ENCODE assay signal across 13 cellular contexts in the genomic region with DNA sequence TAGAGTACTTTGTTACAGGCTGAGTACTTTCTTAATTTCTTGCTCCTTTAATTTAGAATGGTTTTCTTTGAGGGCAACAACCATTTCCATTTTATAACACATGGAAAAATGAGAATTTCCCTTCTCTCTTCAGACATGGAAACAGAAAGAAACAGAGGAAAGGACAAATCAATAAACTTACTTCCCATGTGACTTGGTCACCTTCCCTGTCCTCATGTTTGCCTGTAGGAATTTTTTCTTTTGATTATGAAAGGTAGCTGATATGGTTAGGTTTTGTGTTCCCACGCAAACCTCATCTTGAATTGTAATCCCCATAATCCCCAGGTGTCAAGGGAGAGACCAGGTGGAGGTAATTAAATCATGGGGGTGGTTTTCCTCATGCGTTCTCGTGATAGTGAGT.
DNase-seq lines count a peak whose midpoint lies in the region; ATAC-seq and TF ChIP-seq lines count a peak whose summit lies in the region.
"Had no signal": no experiment of that assay in that cellular context is flagged by ENCODE, and none has a peak within 500 bp of the region (broad histone marks: within the 10 kb centered on the region; RNA-seq: fewer than 3 reads in every experiment).

No MANE protein-coding gene starts in this region.

- H3K4me1 ChIP-seq in SK-N-SH (ENCODE audit: control insufficient read depth in 1 of 2, insufficient read depth in 2 of 2, low read depth in 1 of 2, low read length in 1 of 2) (peaks cover 38 to 49% of the 10 kb centered on the region in 2 experiments), vagina (peaks cover 32% of the 10 kb centered on the region)
- H3K4me1 ChIP-seq: Peyer's patch had no signal

- H3K27ac ChIP-seq in SK-N-SH (ENCODE audit: low read depth in 2 of 2, low read length in 1 of 2) (peak overlapping the region; percentile 74 to 92), vagina (peak overlapping the region; percentile 6)

- POLR2A ChIA-PET in SK-N-SH (lab: Yijun Ruan, JAX): no interaction called here

- no peaks in the 10 kb centered on the region for H3K9me3 Mint-ChIP-seq in nephron progenitor cell
- H3K9me3 Mint-ChIP-seq: activated T-helper 1 cell treated with anti-CD3 and anti-CD28 coated beads, Interleukin-12 subunit alpha, Interleukin-12 subunit beta, Interleukin-2, Interleukin-4 antibody, amounts not matched to agents 30 ng/mL and 10 ng/mL and 1 ng/mL, durations not matched to agents 14 hours and 24 hours and 36 hours; naive thymus-derived CD4-positive, alpha-beta T cell had no signal

- no peaks in the 10 kb centered on the region for H4K20me1 ChIP-seq in SK-N-SH (ENCODE audit: insufficient read depth)

- intact Hi-C loops in vagina (cut with DNase I): no loop called here

- no peak for ATAC-seq in SK-N-SH treated with all-trans-retinoic acid at 6 μM for 48 hours
- ATAC-seq in HG03457 (IDR thresholded peaks at IDR 0.05; ENCODE audit: unreplicated experiment): no peak

- no peak for TF ChIP-seq EP300 in SK-N-SH (IDR thresholded peaks at IDR 0.05; ENCODE audit: borderline replicate concordance in 1 of 2, low read depth in 1 of 2, low read length in 1 of 2)

- no peak overlapping the region for H3K4me3 Mint-ChIP-seq in nephron progenitor cell
- H3K4me3 Mint-ChIP-seq: activated T-helper 1 cell treated with anti-CD3 and anti-CD28 coated beads, Interleukin-12 subunit alpha, Interleukin-12 subunit beta, Interleukin-2, Interleukin-4 antibody, amounts not matched to agents 30 ng/mL and 10 ng/mL and 1 ng/mL, durations not matched to agents 14 hours and 24 hours and 36 hours had no signal

- no peak for DNase-seq in SK-N-SH
- DNase-seq in epithelial cell of proximal tubule (ENCODE audit: low read depth): no peak
- no peak for DNase-seq in nephron progenitor cell
- no peak for DNase-seq in vagina (ENCODE audit: extremely low spot score in 2 of 2)
- no peak for DNase-seq in NCI-H774 (lab: John Stamatoyannopoulos, UW)
- no peak for DNase-seq in DMS 273 (lab: John Stamatoyannopoulos, UW; ENCODE audit: unreplicated experiment)
- DNase-seq: naive thymus-derived CD4-positive, alpha-beta T cell; NCI-H1048; substantia nigra had no signal

- no peaks in the 10 kb centered on the region for H3K9me3 ChIP-seq in SK-N-SH
- H3K9me3 ChIP-seq in vagina: no peaks in the 10 kb centered on the region
- H3K9me3 ChIP-seq: Peyer's patch had no signal

- peaks cover 40% of the 10 kb centered on the region for H3F3A ChIP-seq in SK-N-SH (replicated peaks; ENCODE audit: insufficient read depth)

- no peaks in the 10 kb centered on the region for H3K79me2 ChIP-seq in SK-N-SH (ENCODE audit: insufficient read depth)

- peak overlapping the region; percentile 34; the same call in 1 of the 2 replicates for H3K9ac ChIP-seq in SK-N-SH

- H3K4me3 ChIP-seq in SK-N-SH (ENCODE audit: low read depth in 2 of 2, low read length in 1 of 2) (0 out of 4 replicates have a peak overlapping the region, but pooled peaks of 1 of the 2 experiments have one; percentile 21), epithelial cell of proximal tubule (ENCODE audit: low read depth, low read length) (peak overlapping the region; percentile 39), vagina (no peak overlapping the region)

- 97% methylated on average over 3 of the region's 3 CpGs for WGBS in SK-N-SH (ENCODE audit: low lambda C conversion rate)

- H3K27me3 ChIP-seq in SK-N-SH (ENCODE audit: insufficient read depth) (no peaks in the 10 kb centered on the region), vagina (no peaks in the 10 kb centered on the region)
- H3K27me3 ChIP-seq: Peyer's patch had no signal

- no peaks in the 10 kb centered on the region for H3K36me3 Mint-ChIP-seq in nephron progenitor cell (ENCODE audit: low read depth)
- H3K36me3 Mint-ChIP-seq: naive thymus-derived CD4-positive, alpha-beta T cell had no signal

- peaks cover 19% of the 10 kb centered on the region for H3K4me1 Mint-ChIP-seq in nephron progenitor cell

- H3K27ac Mint-ChIP-seq in nephron progenitor cell: peak overlapping the region; percentile 27
- H3K27ac Mint-ChIP-seq: activated T-helper 1 cell treated with anti-CD3 and anti-CD28 coated beads, Interleukin-12 subunit alpha, Interleukin-12 subunit beta, Interleukin-2, Interleukin-4 antibody, amounts not matched to agents 30 ng/mL and 10 ng/mL and 1 ng/mL, durations not matched to agents 14 hours and 24 hours and 36 hours; naive thymus-derived CD4-positive, alpha-beta T cell had no signal

- peak overlapping the region; percentile 75 for H2AFZ ChIP-seq in SK-N-SH (ENCODE audit: low read depth)

- no peak for TF ChIP-seq RAD21 in SK-N-SH (IDR thresholded peaks at IDR 0.05; ENCODE audit: low read length)

- TF ChIP-seq POLR2A in vagina (IDR thresholded peaks at IDR 0.05): no peak

- H3K27me3 Mint-ChIP-seq in nephron progenitor cell (ENCODE audit: low read depth, poor library complexity): no peaks in the 10 kb centered on the region

- H3K36me3 ChIP-seq in SK-N-SH (replicated peaks in 1 of 2; ENCODE audit: control insufficient read depth in 1 of 2, insufficient read depth in 2 of 2, low read length in 1 of 2): no peaks in the 10 kb centered on the region
- H3K36me3 ChIP-seq in vagina: no peaks in the 10 kb centered on the region
- H3K36me3 ChIP-seq: Peyer's patch had no signal

- CTCF ChIA-PET in SK-N-SH (lab: Yijun Ruan, JAX): interaction anchor here (0.6 to 8.1 kb wide), 2 partner anchors 10 to 453 kb away, joined by 3 to 120 read pairs; no protein-coding TSS in a partner anchor

- peak overlapping the region; percentile 64 for H3K4me2 ChIP-seq in SK-N-SH

- no peaks in the 10 kb centered on the region for H3K9me2 ChIP-seq in SK-N-SH

- TF ChIP-seq CTCF in SK-N-SH (IDR thresholded peaks at IDR 0.05) (no peak), epithelial cell of proximal tubule (conservative IDR thresholded peaks at IDR 0.05; ENCODE audit: low read depth, low read length) (no peak), nephron progenitor cell (IDR thresholded peaks at IDR 0.05) (no peak), vagina (IDR thresholded peaks at IDR 0.05) (no peak)

TF ChIP-seq in SK-N-SH, 30 proteins besides CTCF, POLR2A, EP300 and RAD21:
- TF ChIP-seq, protein P1, sequence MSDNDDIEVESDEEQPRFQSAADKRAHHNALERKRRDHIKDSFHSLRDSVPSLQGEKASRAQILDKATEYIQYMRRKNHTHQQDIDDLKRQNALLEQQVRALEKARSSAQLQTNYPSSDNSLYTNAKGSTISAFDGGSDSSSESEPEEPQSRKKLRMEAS (IDR thresholded peaks at IDR 0.05; ENCODE audit: low read depth): no peak
- TF ChIP-seq TAF1 (IDR thresholded peaks at IDR 0.05; ENCODE audit: borderline replicate concordance, low read depth, low read length): no peak

TF ChIP-seq in SK-N-SH treated with all-trans-retinoic acid at 6 μM for 48 hours, 23 proteins besides CTCF, POLR2A, EP300 and RAD21 (continues in another document):
- TF ChIP-seq, protein P2, sequence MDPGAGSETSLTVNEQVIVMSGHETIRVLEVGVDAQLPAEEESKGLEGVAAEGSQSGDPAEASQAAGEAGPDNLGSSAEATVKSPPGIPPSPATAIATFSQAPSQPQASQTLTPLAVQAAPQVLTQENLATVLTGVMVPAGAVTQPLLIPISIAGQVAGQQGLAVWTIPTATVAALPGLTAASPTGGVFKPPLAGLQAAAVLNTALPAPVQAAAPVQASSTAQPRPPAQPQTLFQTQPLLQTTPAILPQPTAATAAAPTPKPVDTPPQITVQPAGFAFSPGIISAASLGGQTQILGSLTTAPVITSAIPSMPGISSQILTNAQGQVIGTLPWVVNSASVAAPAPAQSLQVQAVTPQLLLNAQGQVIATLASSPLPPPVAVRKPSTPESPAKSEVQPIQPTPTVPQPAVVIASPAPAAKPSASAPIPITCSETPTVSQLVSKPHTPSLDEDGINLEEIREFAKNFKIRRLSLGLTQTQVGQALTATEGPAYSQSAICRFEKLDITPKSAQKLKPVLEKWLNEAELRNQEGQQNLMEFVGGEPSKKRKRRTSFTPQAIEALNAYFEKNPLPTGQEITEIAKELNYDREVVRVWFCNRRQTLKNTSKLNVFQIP (CRISPR knock-in tag; IDR thresholded peaks at IDR 0.05; ENCODE audit: borderline replicate concordance, low read depth): no peak
- TF ChIP-seq ZNF8 (CRISPR knock-in tag; IDR thresholded peaks at IDR 0.05): no peak
- no peak for TF ChIP-seq ZNF565 (CRISPR knock-in tag; conservative IDR thresholded peaks at IDR 0.05; ENCODE audit: low read depth)
- TF ChIP-seq ZFP30 (CRISPR knock-in tag; IDR thresholded peaks at IDR 0.05): no peak
- no peak for TF ChIP-seq PPARA (CRISPR knock-in tag; IDR thresholded peaks at IDR 0.05; ENCODE audit: borderline replicate concordance)
- TF ChIP-seq ISL1 (CRISPR knock-in tag; IDR thresholded peaks at IDR 0.05): no peak
- TF ChIP-seq ZC3H10 (CRISPR knock-in tag; IDR thresholded peaks at IDR 0.05): no peak
- TF ChIP-seq CREB5 (CRISPR knock-in tag; IDR thresholded peaks at IDR 0.05; ENCODE audit: low read depth): no peak
